ENCODE assay signal across 9 cellular contexts in genomic region chr10:72173635-72174296, GRCh38. TPM values are rescaled to one million over a fixed set of nuclear protein-coding genes. Genes with fewer than 3 reads are reported as not detected.
DNase-seq lines count a peak whose midpoint lies in the region; ATAC-seq, FAIRE-seq and TF ChIP-seq lines count a peak whose summit lies in the region.
"Had no signal": no experiment of that assay in that cellular context is flagged by ENCODE, and none has a peak within 500 bp of the region (broad histone marks: within the 10 kb centered on the region; RNA-seq: fewer than 3 reads in every experiment).

No MANE protein-coding gene starts in this region.

- no peak overlapping the region for H3K4me3 ChIP-seq in HCT116 (replicated peaks in 1 of 2; ENCODE audit: low read depth in 1 of 2, low read length in 2 of 2)
- H3K4me3 ChIP-seq in right cardiac atrium (ENCODE audit: low read length) = no peak overlapping the region
- no peak overlapping the region for H3K4me3 ChIP-seq in left lung

- H3K36me3 ChIP-seq in HCT116 (ENCODE audit: control insufficient read depth in 1 of 2, insufficient read depth in 2 of 2, low read length in 2 of 2) = no peaks in the 10 kb centered on the region
- peaks cover 0 to 7% of the 10 kb centered on the region in 2 donors for H3K36me3 ChIP-seq in left lung

- peak; percentile 96 for FAIRE-seq in GM12892 (lab: Jason Lieb, UNC)

- H2AFZ ChIP-seq in HCT116 (ENCODE audit: low read depth, low read length, poor library complexity, severe bottlenecking) = no peak overlapping the region
- H2AFZ ChIP-seq: parathyroid adenoma had no signal

- H3K9me2 ChIP-seq in HCT116 (ENCODE audit: insufficient read depth) = no peaks in the 10 kb centered on the region

- ATAC-seq in HCT116 = peak; percentile 13; the same call in 1 of the 2 replicates
- no peak for ATAC-seq in right cardiac atrium
- ATAC-seq in left lung = no peak
- no peak for ATAC-seq in GM19324 (IDR thresholded peaks at IDR 0.05; ENCODE audit: low FRiP score, unreplicated experiment)

- no peaks in the 10 kb centered on the region for H3K9me3 ChIP-seq in HCT116 (ENCODE audit: control insufficient read depth in 1 of 2, insufficient read depth in 1 of 2, low read depth in 1 of 2, low read length in 2 of 2)
- no peaks in the 10 kb centered on the region for H3K9me3 ChIP-seq in right cardiac atrium (ENCODE audit: control insufficient read depth, low read length)
- H3K9me3 ChIP-seq in left lung = no peaks in the 10 kb centered on the region

- no peak for TF ChIP-seq RAD21 in HCT116 (IDR thresholded peaks at IDR 0.05; ENCODE audit: low read depth)

- RAD21 ChIA-PET in HCT116 (lab: Charles Lee; ENCODE audit: low non-redundant PET in 1 of 2, low total read pairs in 2 of 2, uncharacterized antibody in 2 of 2, unreplicated experiment in 2 of 2) = no interaction called here

- POLR2A ChIA-PET in HCT116 (lab: Charles Lee) = interaction anchor here (0.6 to 1.5 kb wide), 5 partner anchors 41 to 147 kb away, joined by 3 to 4 read pairs (median 3); partner anchors contain the start of gene ASCC1

- H3K4me1 ChIP-seq in HCT116 (ENCODE audit: control insufficient read depth in 1 of 2, insufficient read depth in 2 of 2, low read length in 2 of 2) (peaks cover 64 to 69% of the 10 kb centered on the region in 2 experiments), right cardiac atrium (ENCODE audit: control insufficient read depth, insufficient read depth, low read length) (peaks cover 7% of the 10 kb centered on the region), left lung (peaks cover 12 to 33% of the 10 kb centered on the region in 2 donors)
- H3K4me1 ChIP-seq: parathyroid adenoma had no signal

- intact Hi-C loops in HCT116 (cut with micrococcal nuclease) = loop anchor here (5.0 kb wide), 1 partner anchor 154 kb away; no protein-coding TSS in a partner anchor
- intact Hi-C loops in right cardiac atrium (cut with DNase I) = no loop called here
- intact Hi-C loops in left lung (cut with DNase I) = no loop called here

- DNase-seq in GM12892 (ENCODE audit: insufficient read length) = no peak
- peak; percentile 27 for DNase-seq in HCT116 (ENCODE audit: low read depth, low spot score)
- DNase-seq in NCI-H460 (ENCODE audit: extremely low read depth, low read depth) = peak; percentile 60
- no peak for DNase-seq in right cardiac atrium
- no peak for DNase-seq in GOT3 (lab: John Stamatoyannopoulos, UW)
- no peak for DNase-seq in left lung
- DNase-seq in amygdala (lab: John Stamatoyannopoulos, UW) = no peak

- H3K27ac ChIP-seq in HCT116 (ENCODE audit: low read depth, low read length) (peak overlapping the region; percentile 74), right cardiac atrium (ENCODE audit: low read length) (peak overlapping the region; percentile 80), left lung (no peak overlapping the region)
- H3K27ac ChIP-seq: parathyroid adenoma had no signal

- peak overlapping the region; percentile 23; the same call in 1 of the 2 replicates for H3K9ac ChIP-seq in HCT116 (ENCODE audit: low read length)
- H3K9ac ChIP-seq: parathyroid adenoma had no signal

- TF ChIP-seq CTCF in HCT116 (IDR thresholded peaks at IDR 0.05 in 2 of 3, conservative IDR thresholded peaks at IDR 0.05 in 1 of 3; ENCODE audit: borderline replicate concordance in 1 of 3, insufficient read depth in 1 of 3, low read depth in 2 of 3, low read length in 2 of 3) (no peak), left lung (IDR thresholded peaks at IDR 0.05) (no peak)

- no TSS peak for BruUV-seq in HCT116 (replicated peaks; lab: Mats Ljungman, UMichigan)

- WGBS in right cardiac atrium = 78% methylated on average over 7 of the region's 7 CpGs

- H3K27me3 ChIP-seq in HCT116 (ENCODE audit: insufficient read depth, low read length) (no peaks in the 10 kb centered on the region), right cardiac atrium (ENCODE audit: control insufficient read depth, insufficient read depth) (no peaks in the 10 kb centered on the region), left lung (no peaks in the 10 kb centered on the region)

- H3K4me2 ChIP-seq in HCT116 (ENCODE audit: low read length) = peak overlapping the region; percentile 63

- CTCF ChIA-PET in HCT116 (lab: Charles Lee) = interaction anchor here (0.7 to 2.3 kb wide), 3 partner anchors 48 to 278 kb away, joined by 3 to 6 read pairs (median 4); no protein-coding TSS in a partner anchor

- no peaks in the 10 kb centered on the region for H4K20me1 ChIP-seq in HCT116 (ENCODE audit: insufficient read depth)

- no peak for TF ChIP-seq POLR2A in GM12892 (IDR thresholded peaks at IDR 0.05; ENCODE audit: low read depth, low read length)
- no peak for TF ChIP-seq POLR2A in HCT116 (IDR thresholded peaks at IDR 0.05; ENCODE audit: borderline replicate concordance, extremely low read depth, insufficient read depth, insufficient read length)

- H3K79me2 ChIP-seq in HCT116 (ENCODE audit: insufficient read depth, low read length) = no peaks in the 10 kb centered on the region
- H3K79me2 ChIP-seq: parathyroid adenoma had no signal

TF ChIP-seq in HCT116, 20 proteins besides CTCF, POLR2A, EP300 and RAD21:
- no peak for TF ChIP-seq CBX3 (IDR thresholded peaks at IDR 0.05; ENCODE audit: low read depth)
- TF ChIP-seq TCF7L2 (IDR thresholded peaks at IDR 0.05; ENCODE audit: borderline replicate concordance, extremely low read depth, insufficient read depth, insufficient read length) = peak; percentile 73
- no peak for TF ChIP-seq YY1 (IDR thresholded peaks at IDR 0.05; ENCODE audit: extremely low read depth, insufficient replicate concordance, low read depth, low read length)

RNA-seq across cellular contexts. Expression of gene ANAPC16, which starts 42.0 kb away (rescaled TPM):
- 146 TPM for polyA plus RNA-seq in GM12892 (2012; ENCODE audit: missing spikeins)
- total RNA-seq in HCT116 (2021; ENCODE audit: unreplicated experiment) (71.1 TPM), right cardiac atrium (100 to 1,000 TPM; 190 to 236 (median 223) TPM), left lung (10 to 100 TPM; 86.0 to 97.0 TPM)
- 64.1 and 72.3 TPM in 2 replicates for polyA plus RNA-seq in HCT116 (2012)
- 170 and 182 TPM in 2 replicates for total RNA-seq in NCI-H460 (2014; rRNA removed; shearing (Covaris generic))
- 86.2 and 90.8 TPM in 2 replicates for polyA plus RNA-seq in NCI-H460 (2014; cell fraction: nucleus; rRNA removed)
- 287 TPM for polyA plus RNA-seq in right cardiac atrium

RNA-seq across cellular contexts. Expression of gene ASCC1, which starts 42.3 kb away (rescaled TPM):
- polyA plus RNA-seq in GM12892 (2012; ENCODE audit: missing spikeins) = 55.1 TPM
- total RNA-seq in HCT116 (2021; ENCODE audit: unreplicated experiment) (34.5 TPM), right cardiac atrium (10 to 100 TPM; 27.6 to 37.9 (median 32.8) TPM), left lung (10 to 100 TPM; 27.0 to 29.8 TPM)
- 21.8 and 28.4 TPM in 2 replicates for polyA plus RNA-seq in HCT116 (2012)
- 59.6 and 59.7 TPM in 2 replicates for total RNA-seq in NCI-H460 (2014; rRNA removed; shearing (Covaris generic))
- 29.1 and 34.0 TPM in 2 replicates for polyA plus RNA-seq in NCI-H460 (2014; cell fraction: nucleus; rRNA removed)
- 26.0 TPM for polyA plus RNA-seq in right cardiac atrium

Comparison
In these comparisons a context has a peak if more than half of its experiments do, and no peak if none do; other contexts are left out.
1. DNase-seq: peak in HCT116 (single experiment) and NCI-H460 (single experiment); none in GM12892 (single experiment), right cardiac atrium (0 of 3), GOT3 (single experiment), left lung (0 of 2) and amygdala (0 of 56).
2. H3K27ac ChIP-seq: peak in HCT116 (single experiment) and right cardiac atrium (single experiment); none in left lung (0 of 2).